In genomic region chr15:76961277-76962010, GRCh38 we compare ENCODE assay signal across 1 cellular context.
TF ChIP-seq lines count a peak whose summit lies in the region.

No MANE protein-coding gene starts in this region.

TF ChIP-seq in SK-N-SH treated with all-trans-retinoic acid at 6 μM for 48 hours, 23 proteins besides CTCF, POLR2A, EP300 and RAD21 (continued from another document):
- no peak for TF ChIP-seq CSRNP3 (CRISPR knock-in tag; IDR thresholded peaks at IDR 0.05)
TF ChIP-seq in SK-N-SH treated with all-trans-retinoic acid at 6 μM for 48 hours: peak in this region for 0.
